Comparison of ENCODE assay signal across 16 cellular contexts in genomic region chr7:55489552-55489951, GRCh38.
DNase-seq lines count a peak whose midpoint lies in the region; ATAC-seq and TF ChIP-seq lines count a peak whose summit lies in the region.
"Had no signal": no experiment of that assay in that cellular context is flagged by ENCODE, and none has a peak within 500 bp of the region (broad histone marks: within the 10 kb centered on the region; RNA-seq: fewer than 3 reads in every experiment).

No MANE protein-coding gene starts in this region.

- no peak for ATAC-seq in T-cell (replicated peaks in 1 of 4)
- ATAC-seq in HG02642 (IDR thresholded peaks at IDR 0.05; ENCODE audit: poor library complexity, unreplicated experiment): no peak
- ATAC-seq: A549 had no signal

- TF ChIP-seq CTCF in colonic mucosa (IDR thresholded peaks at IDR 0.05): no peak

- peak overlapping the region; percentile 53 for H3K27ac Mint-ChIP-seq in activated CD4-positive, alpha-beta T cell treated with anti-CD3 and anti-CD28 coated beads, Interleukin-2, amount 10 ng/mL, durations not matched to agents 24 days and 14 days
- peak overlapping the region; percentile 24 to 39 for H3K27ac Mint-ChIP-seq in T-cell

- H3K27ac ChIP-seq in mesenchymal stem cell (ENCODE audit: low read length, poor library complexity, severe bottlenecking) (no peak overlapping the region), colonic mucosa (no peak overlapping the region)
- H3K27ac ChIP-seq: A549 had no signal

- H4K91ac ChIP-seq in mesenchymal stem cell (ENCODE audit: low read length): no peak overlapping the region

- peaks cover 67% of the 10 kb centered on the region for H3K79me1 ChIP-seq in mesenchymal stem cell (replicated peaks; ENCODE audit: low read length, poor library complexity, severe bottlenecking)

- 94% methylated on average over 6 of the region's 6 CpGs for WGBS in mesenchymal stem cell

- H3K27me3 Mint-ChIP-seq in activated CD4-positive, alpha-beta T cell treated with anti-CD3 and anti-CD28 coated beads, Interleukin-2, amount 10 ng/mL, durations not matched to agents 24 days and 14 days: no peaks in the 10 kb centered on the region
- no peaks in the 10 kb centered on the region for H3K27me3 Mint-ChIP-seq in T-cell

- H3K9ac ChIP-seq in mesenchymal stem cell (ENCODE audit: low read length) (no peak overlapping the region), colonic mucosa (ENCODE audit: low read depth in 2 of 2, low read length in 2 of 2) (no peak overlapping the region)

- H3K36me3 ChIP-seq in mesenchymal stem cell (ENCODE audit: control insufficient read depth in 1 of 2, insufficient read depth in 2 of 2, low read depth in 1 of 2, low read length in 2 of 2) (peaks cover 62 to 76% of the 10 kb centered on the region in 2 experiments), colonic mucosa (peaks cover 9% of the 10 kb centered on the region)

- DNase-seq in activated CD4-positive, alpha-beta T cell treated with anti-CD3 and anti-CD28 coated beads, Interleukin-2, amount 10 ng/mL, durations not matched to agents 24 days and 14 days: no peak
- DNase-seq in activated CD4-positive, alpha-beta T cell treated with anti-CD3 and anti-CD28 coated beads for 4 hours: no peak
- DNase-seq in T-cell (no peak), mesenchymal stem cell (no peak), colonic mucosa (no peak), HUDEP-2 (lab: John Stamatoyannopoulos, UW; ENCODE audit: unreplicated experiment in 76 of 76) (no peak)
- DNase-seq: DMS79 treated with DMSO at 0.1 percent for 48 hours, H9, Kasumi-1, NCI-H1105 treated with DMSO at 0.1 percent for 48 hours, NCI-H2029 treated with DMSO at 0.1 percent for 48 hours, NCI-H526 treated with DMSO at 0.1 percent for 48 hours, SHP77 had no signal

- no peak overlapping the region for H3K18ac ChIP-seq in mesenchymal stem cell (ENCODE audit: low read depth in 1 of 2, low read length in 2 of 2)

- POLR2A ChIA-PET in T-cell (lab: Charles Lee): no interaction called here

- CTCF ChIA-PET in T-cell (lab: Charles Lee): no interaction called here

- no peak overlapping the region for H2BK5ac ChIP-seq in mesenchymal stem cell (ENCODE audit: low read depth, low read length, poor library complexity, severe bottlenecking)

- intact Hi-C loops in activated CD4-positive, alpha-beta T cell treated with anti-CD3 and anti-CD28 coated beads, Interleukin-2, amount 10 ng/mL, durations not matched to agents 24 days and 14 days (cut with micrococcal nuclease): no loop called here
- intact Hi-C loops in colonic mucosa (cut with DNase I): no loop called here

- no peak overlapping the region for H3K4ac ChIP-seq in mesenchymal stem cell (ENCODE audit: low read depth in 1 of 2, low read length in 2 of 2)

- no peak overlapping the region for H3K23ac ChIP-seq in mesenchymal stem cell (ENCODE audit: low read length in 2 of 2)

- H3K14ac ChIP-seq in mesenchymal stem cell (ENCODE audit: low read length in 2 of 2): no peak overlapping the region

- H3K4me3 ChIP-seq in mesenchymal stem cell (ENCODE audit: insufficient read depth in 1 of 2, low read depth in 1 of 2, low read length in 2 of 2) (no peak overlapping the region), colonic mucosa (no peak overlapping the region)
- H3K4me3 ChIP-seq: A549 had no signal

- peaks cover 77% of the 10 kb centered on the region for H3K36me3 Mint-ChIP-seq in activated CD4-positive, alpha-beta T cell treated with anti-CD3 and anti-CD28 coated beads, Interleukin-2, amount 10 ng/mL, durations not matched to agents 24 days and 14 days (ENCODE audit: low read depth)
- H3K36me3 Mint-ChIP-seq in T-cell: peaks cover 71% of the 10 kb centered on the region

- no peak overlapping the region for H3K4me2 ChIP-seq in mesenchymal stem cell (ENCODE audit: low read length, poor library complexity, severe bottlenecking)
- H3K4me2 ChIP-seq: A549 had no signal

- H3K9me3 ChIP-seq in mesenchymal stem cell (ENCODE audit: control insufficient read depth, low read length): no peaks in the 10 kb centered on the region
- H3K9me3 ChIP-seq in colonic mucosa: no peaks in the 10 kb centered on the region
- H3K9me3 ChIP-seq: A549 had no signal

- peak overlapping the region; percentile 16 for H2BK15ac ChIP-seq in mesenchymal stem cell (ENCODE audit: low read depth, poor library complexity, severe bottlenecking)

- H3K4me3 Mint-ChIP-seq in activated CD4-positive, alpha-beta T cell treated with anti-CD3 and anti-CD28 coated beads, Interleukin-2, amount 10 ng/mL, durations not matched to agents 24 days and 14 days: no peak overlapping the region
- H3K4me3 Mint-ChIP-seq in T-cell: no peak overlapping the region
- H3K4me3 Mint-ChIP-seq: CD14-positive monocyte, H9 had no signal

- H4K8ac ChIP-seq in mesenchymal stem cell (ENCODE audit: low read length): no peak overlapping the region

- H3K4me1 Mint-ChIP-seq in activated CD4-positive, alpha-beta T cell treated with anti-CD3 and anti-CD28 coated beads, Interleukin-2, amount 10 ng/mL, durations not matched to agents 24 days and 14 days: peaks cover 49% of the 10 kb centered on the region
- H3K4me1 Mint-ChIP-seq in T-cell: peaks cover 49 to 71% (median 50%) of the 10 kb centered on the region in 3 donors
- H3K4me1 Mint-ChIP-seq: CD14-positive monocyte had no signal

- no peak overlapping the region for H2AK5ac ChIP-seq in mesenchymal stem cell (ENCODE audit: low read length, severe bottlenecking)

- no peak overlapping the region for H2BK12ac ChIP-seq in mesenchymal stem cell (ENCODE audit: low read length in 2 of 2)

- H3K9me3 Mint-ChIP-seq in activated CD4-positive, alpha-beta T cell treated with anti-CD3 and anti-CD28 coated beads, Interleukin-2, amount 10 ng/mL, durations not matched to agents 24 days and 14 days: no peaks in the 10 kb centered on the region
- no peaks in the 10 kb centered on the region for H3K9me3 Mint-ChIP-seq in T-cell
- H3K9me3 Mint-ChIP-seq: CD14-positive monocyte, H9 had no signal

- H3K4me1 ChIP-seq in mesenchymal stem cell (ENCODE audit: control insufficient read depth, insufficient read depth, low read depth, low read length): peaks cover 4% of the 10 kb centered on the region
- H3K4me1 ChIP-seq in colonic mucosa: no peaks in the 10 kb centered on the region
- H3K4me1 ChIP-seq: A549 had no signal

- H2BK120ac ChIP-seq in mesenchymal stem cell (ENCODE audit: low read depth, low read length): no peak overlapping the region

- no peak overlapping the region for H2AFZ ChIP-seq in mesenchymal stem cell (ENCODE audit: low read depth, low read length)

- H3K27me3 ChIP-seq in mesenchymal stem cell (ENCODE audit: control insufficient read depth in 1 of 2, insufficient read depth in 1 of 2, low read length in 2 of 2) (no peaks in the 10 kb centered on the region), colonic mucosa (no peaks in the 10 kb centered on the region)
